Comparison of ENCODE assay signal across 15 cellular contexts in genomic region chr1:41805771-41806471, GRCh38.
DNase-seq lines count a peak whose midpoint lies in the region; ATAC-seq and TF ChIP-seq lines count a peak whose summit lies in the region.
"Had no signal": no experiment of that assay in that cellular context is flagged by ENCODE, and none has a peak within 500 bp of the region (broad histone marks: within the 10 kb centered on the region; RNA-seq: fewer than 3 reads in every experiment).

No MANE protein-coding gene starts in this region.

- H3K27me3 Mint-ChIP-seq in IgD-negative memory B cell (peaks cover 3% of the 10 kb centered on the region), endodermal cell (ENCODE audit: insufficient read depth) (no peaks in the 10 kb centered on the region), type B pancreatic cell (no peaks in the 10 kb centered on the region)
- H3K27me3 Mint-ChIP-seq in activated CD8-positive, alpha-beta memory T cell treated with anti-CD3 and anti-CD28 coated beads, Interleukin-2, amount 10 ng/mL, durations not matched to agents 7 days and 5 days, result no peaks in the 10 kb centered on the region

- H3K9me3 ChIP-seq in effector memory CD4-positive, alpha-beta T cell (ENCODE audit: control insufficient read depth, low read length), result no peaks in the 10 kb centered on the region
- H3K9me3 ChIP-seq in endodermal cell (ENCODE audit: control insufficient read depth, low read length), result no peaks in the 10 kb centered on the region
- H3K9me3 ChIP-seq: SK-N-SH, spleen, testis had no signal

- peaks cover 57% of the 10 kb centered on the region for H3K4me1 ChIP-seq in effector memory CD4-positive, alpha-beta T cell (ENCODE audit: control insufficient read depth, insufficient read depth, low read length, poor library complexity, severe bottlenecking)
- H3K4me1 ChIP-seq in endodermal cell (ENCODE audit: control insufficient read depth, insufficient read depth, low read length), result no peaks in the 10 kb centered on the region

- TF ChIP-seq CTCF in endodermal cell (conservative IDR thresholded peaks at IDR 0.05) (no peak), type B pancreatic cell (conservative IDR thresholded peaks at IDR 0.05) (no peak)

- no peaks in the 10 kb centered on the region for H3K9me3 Mint-ChIP-seq in IgD-negative memory B cell
- no peaks in the 10 kb centered on the region for H3K9me3 Mint-ChIP-seq in activated CD8-positive, alpha-beta memory T cell treated with anti-CD3 and anti-CD28 coated beads, Interleukin-2, amount 10 ng/mL, durations not matched to agents 7 days and 5 days (ENCODE audit: low read depth)
- H3K9me3 Mint-ChIP-seq in endodermal cell, result no peaks in the 10 kb centered on the region
- no peaks in the 10 kb centered on the region for H3K9me3 Mint-ChIP-seq in type B pancreatic cell

- H3K9ac ChIP-seq in endodermal cell (ENCODE audit: extremely low read depth, low read length, poor library complexity, severe bottlenecking), result no peak overlapping the region
- H3K9ac ChIP-seq: SK-N-SH had no signal

- 91% methylated on average over 5 to 8 of the region's 8 CpGs for WGBS in endodermal cell (ENCODE audit: insufficient coverage in 1 of 2, insufficient read length in 1 of 2), 2 experiments

- H3K27ac Mint-ChIP-seq in IgD-negative memory B cell, result peak overlapping the region; percentile 3 to 94 (median 83)
- peak overlapping the region; percentile 89 for H3K27ac Mint-ChIP-seq in activated CD8-positive, alpha-beta memory T cell treated with anti-CD3 and anti-CD28 coated beads, Interleukin-2, amount 10 ng/mL, durations not matched to agents 7 days and 5 days
- no peak overlapping the region for H3K27ac Mint-ChIP-seq in endodermal cell
- no peak overlapping the region for H3K27ac Mint-ChIP-seq in type B pancreatic cell

- H3K4me3 ChIP-seq in effector memory CD4-positive, alpha-beta T cell (ENCODE audit: insufficient read depth, low read depth, low read length, poor library complexity, severe bottlenecking), result peak overlapping the region; percentile 2
- H3K4me3 ChIP-seq in endodermal cell (ENCODE audit: low read length), result no peak overlapping the region
- H3K4me3 ChIP-seq: spleen, testis had no signal

- peak; percentile 34 for ATAC-seq in activated CD8-positive, alpha-beta memory T cell treated with anti-CD3 and anti-CD28 coated beads, Interleukin-2, amount 10 ng/mL, durations not matched to agents 7 days and 5 days
- ATAC-seq in HG03520 (IDR thresholded peaks at IDR 0.05; ENCODE audit: unreplicated experiment), result no peak

- H3K4me1 Mint-ChIP-seq in IgD-negative memory B cell, result peaks cover 49 to 69% (median 58%) of the 10 kb centered on the region in 3 donors
- peaks cover 75% of the 10 kb centered on the region for H3K4me1 Mint-ChIP-seq in activated CD8-positive, alpha-beta memory T cell treated with anti-CD3 and anti-CD28 coated beads, Interleukin-2, amount 10 ng/mL, durations not matched to agents 7 days and 5 days
- no peaks in the 10 kb centered on the region for H3K4me1 Mint-ChIP-seq in endodermal cell
- no peaks in the 10 kb centered on the region for H3K4me1 Mint-ChIP-seq in type B pancreatic cell (ENCODE audit: unreplicated experiment)

- peak; percentile 62 for DNase-seq in activated CD8-positive, alpha-beta memory T cell treated with anti-CD3 and anti-CD28 coated beads, Interleukin-2, amount 10 ng/mL, durations not matched to agents 7 days and 5 days
- no peak for DNase-seq in effector memory CD4-positive, alpha-beta T cell
- DNase-seq in stimulated activated CD8-positive, alpha-beta memory T cell treated with anti-CD3 and anti-CD28 coated beads, Interleukin-4, amount 100 ng/mL, for 48 hours, result peak; percentile 62
- DNase-seq in endodermal cell, result no peak
- no peak for DNase-seq in type B pancreatic cell (ENCODE audit: extremely low spot score, unreplicated experiment)
- DNase-seq in OCI-M1 (lab: John Stamatoyannopoulos, UW), result no peak
- DNase-seq: hippocampal formation, NCI-H1105 treated with DMSO at 0.1 percent for 48 hours, NCI-H82, occipital lobe, SK-N-SH, spleen, testis had no signal

- H3K4me3 Mint-ChIP-seq in IgD-negative memory B cell, result peak overlapping the region in 2 of 4 donors; percentile 6 to 77
- peak overlapping the region; percentile 64 for H3K4me3 Mint-ChIP-seq in activated CD8-positive, alpha-beta memory T cell treated with anti-CD3 and anti-CD28 coated beads, Interleukin-2, amount 10 ng/mL, durations not matched to agents 7 days and 5 days
- H3K4me3 Mint-ChIP-seq in endodermal cell, result no peak overlapping the region
- H3K4me3 Mint-ChIP-seq in type B pancreatic cell, result no peak overlapping the region

- CTCF ChIA-PET in activated CD8-positive, alpha-beta memory T cell treated with anti-CD3 and anti-CD28 coated beads, Interleukin-2, amount 10 ng/mL, durations not matched to agents 7 days and 5 days (lab: Charles Lee), result interaction anchor here (0.9 to 3.0 kb wide), 8 partner anchors 13 to 232 kb away, joined by 3 to 10 read pairs (median 6); no protein-coding TSS in a partner anchor

- H3K36me3 Mint-ChIP-seq in IgD-negative memory B cell (no peaks in the 10 kb centered on the region), endodermal cell (ENCODE audit: low read depth) (no peaks in the 10 kb centered on the region), type B pancreatic cell (no peaks in the 10 kb centered on the region)
- H3K36me3 Mint-ChIP-seq in activated CD8-positive, alpha-beta memory T cell treated with anti-CD3 and anti-CD28 coated beads, Interleukin-2, amount 10 ng/mL, durations not matched to agents 7 days and 5 days, result peaks cover 3% of the 10 kb centered on the region

- peak overlapping the region; percentile 34 for H3K27ac ChIP-seq in effector memory CD4-positive, alpha-beta T cell (ENCODE audit: insufficient read depth, low read length, poor library complexity, severe bottlenecking)
- H3K27ac ChIP-seq in endodermal cell (ENCODE audit: low read depth, low read length), result no peak overlapping the region
- H3K27ac ChIP-seq: testis had no signal

- no peaks in the 10 kb centered on the region for H3K27me3 ChIP-seq in effector memory CD4-positive, alpha-beta T cell (replicated peaks; ENCODE audit: control insufficient read depth, insufficient read depth, low read length, poor library complexity, severe bottlenecking)
- H3K27me3 ChIP-seq in endodermal cell (ENCODE audit: control insufficient read depth, insufficient read depth, low read length, poor library complexity, severe bottlenecking), result no peaks in the 10 kb centered on the region
- H3K27me3 ChIP-seq: spleen, testis had no signal

- no peaks in the 10 kb centered on the region for H3K36me3 ChIP-seq in effector memory CD4-positive, alpha-beta T cell (ENCODE audit: control insufficient read depth, insufficient read depth, low read length)
- no peaks in the 10 kb centered on the region for H3K36me3 ChIP-seq in endodermal cell (ENCODE audit: control insufficient read depth, insufficient read depth, low read length)
- H3K36me3 ChIP-seq: spleen had no signal

Comparison
In these comparisons a context has a peak if more than half of its experiments do, and no peak if none do; other contexts are left out.
1. H3K27ac Mint-ChIP-seq: peak in IgD-negative memory B cell (3 of 3) and activated CD8-positive, alpha-beta memory T cell treated with anti-CD3 and anti-CD28 coated beads, Interleukin-2, amount 10 ng/mL, durations not matched to agents 7 days and 5 days (single experiment); none in endodermal cell (single experiment) and type B pancreatic cell (single experiment).
2. DNase-seq: peak in activated CD8-positive, alpha-beta memory T cell treated with anti-CD3 and anti-CD28 coated beads, Interleukin-2, amount 10 ng/mL, durations not matched to agents 7 days and 5 days (single experiment) and stimulated activated CD8-positive, alpha-beta memory T cell treated with anti-CD3 and anti-CD28 coated beads, Interleukin-4, amount 100 ng/mL, for 48 hours (single experiment); none in effector memory CD4-positive, alpha-beta T cell (0 of 3), endodermal cell (single experiment), type B pancreatic cell (single experiment) and OCI-M1 (single experiment).